ENCODE assay signal across 20 cellular contexts in genomic region chr11:5564259-5565019, GRCh38. TPM values are rescaled to one million over a fixed set of nuclear protein-coding genes. Genes with fewer than 3 reads are reported as not detected.
DNase-seq lines count a peak whose midpoint lies in the region; ATAC-seq, FAIRE-seq and TF ChIP-seq lines count a peak whose summit lies in the region.
"Had no signal": no experiment of that assay in that cellular context is flagged by ENCODE, and none has a peak within 500 bp of the region (broad histone marks: within the 10 kb centered on the region; RNA-seq: fewer than 3 reads in every experiment).

No MANE protein-coding gene starts in this region.

- H3K36me3 ChIP-seq in GM12878 (ENCODE audit: control insufficient read depth in 2 of 2, insufficient read depth in 2 of 2, low read length in 1 of 2): no peaks in the 10 kb centered on the region
- H3K36me3 ChIP-seq: neural progenitor cell, SJCRH30 had no signal

- peaks cover 9% of the 10 kb centered on the region for H3K4me1 Mint-ChIP-seq in activated CD4-positive, alpha-beta T cell treated with anti-CD3 and anti-CD28 coated beads, Interleukin-2, amount 10 ng/mL, durations not matched to agents 7 days and 5 days

- H3K4me3 Mint-ChIP-seq in activated CD4-positive, alpha-beta T cell treated with anti-CD3 and anti-CD28 coated beads, Interleukin-2, amount 10 ng/mL, durations not matched to agents 7 days and 5 days: no peak overlapping the region
- H3K4me3 Mint-ChIP-seq: memory B cell, neural progenitor cell had no signal

- H3K4me3 ChIP-seq in GM12878: no peak overlapping the region
- H3K4me3 ChIP-seq: neural progenitor cell, right lobe of liver, SJCRH30 had no signal

- no peak for ATAC-seq in GM12878
- ATAC-seq in GM18498 (IDR thresholded peaks at IDR 0.05; ENCODE audit: unreplicated experiment): no peak
- ATAC-seq: right lobe of liver had no signal

- no peak for FAIRE-seq in GM12878 (lab: Jason Lieb, UNC)

- intact Hi-C loops in GM12878 (cut with micrococcal nuclease; ENCODE audit: unreplicated experiment): no loop called here

- no peak for TF ChIP-seq RAD21 in GM12878 (IDR thresholded peaks at IDR 0.05; ENCODE audit: insufficient read depth, low read depth, low read length)

- no peak for DNase-seq in activated CD4-positive, alpha-beta T cell treated with anti-CD3 and anti-CD28 coated beads, Interleukin-2, amount 10 ng/mL, durations not matched to agents 7 days and 5 days
- DNase-seq in activated CD4-positive, alpha-beta T cell treated with anti-CD3 and anti-CD28 coated beads, Interleukin-2, amount 50 U/mL, for 1 hour: no peak
- peak; percentile 62 for DNase-seq in MV-4-11 (lab: John Stamatoyannopoulos, UW)
- DNase-seq in GM12878 (ENCODE audit: low read depth, low spot score): no peak
- peak; percentile 38 for DNase-seq in kidney glomerular epithelial cell (lab: John Stamatoyannopoulos, UW)
- no peak for DNase-seq in NCI-H2227 (lab: John Stamatoyannopoulos, UW; ENCODE audit: unreplicated experiment)
- DNase-seq in ACHN: no peak
- DNase-seq: anterior cingulate cortex; COR-L47; NCI-H1092; right lobe of liver; SJCRH30; stimulated activated CD4-positive, alpha-beta T cell treated with anti-CD3 and anti-CD28 coated beads, Interleukin-4, amount 100 ng/mL, for 1 hour had no signal

- H3K9me3 ChIP-seq in GM12878 (replicated peaks; ENCODE audit: control insufficient read depth, insufficient read depth, low read length): no peaks in the 10 kb centered on the region
- H3K9me3 ChIP-seq: right lobe of liver, SJCRH30 had no signal

- H3K27ac ChIP-seq in GM12878 (ENCODE audit: control insufficient read depth, insufficient read depth): no peak overlapping the region
- H3K27ac ChIP-seq: neural progenitor cell, right lobe of liver, SJCRH30 had no signal

- H3K9me3 Mint-ChIP-seq in activated CD4-positive, alpha-beta T cell treated with anti-CD3 and anti-CD28 coated beads, Interleukin-2, amount 10 ng/mL, durations not matched to agents 7 days and 5 days: peaks cover 5% of the 10 kb centered on the region
- H3K9me3 Mint-ChIP-seq: memory B cell, neural progenitor cell had no signal

- H4K20me1 ChIP-seq in GM12878 (ENCODE audit: control insufficient read depth, insufficient read depth): no peaks in the 10 kb centered on the region

- POLR2A ChIA-PET in activated CD4-positive, alpha-beta T cell treated with anti-CD3 and anti-CD28 coated beads, Interleukin-2, amount 10 ng/mL, durations not matched to agents 7 days and 5 days (lab: Charles Lee): no interaction called here
- POLR2A ChIA-PET in GM12878 (lab: Charles Lee): no interaction called here

- BruUV-seq in GM12878 (replicated peaks; lab: Mats Ljungman, UMichigan): no TSS peak

- no peaks in the 10 kb centered on the region for H3K27me3 Mint-ChIP-seq in activated CD4-positive, alpha-beta T cell treated with anti-CD3 and anti-CD28 coated beads, Interleukin-2, amount 10 ng/mL, durations not matched to agents 7 days and 5 days

- H3K27me3 ChIP-seq in GM12878 (replicated peaks in 1 of 2; ENCODE audit: control insufficient read depth in 2 of 2, insufficient read depth in 2 of 2, low read length in 1 of 2): no peaks in the 10 kb centered on the region
- H3K27me3 ChIP-seq: neural progenitor cell, right lobe of liver, SJCRH30 had no signal

- no peak for TF ChIP-seq POLR2A in GM12878 (IDR thresholded peaks at IDR 0.05; ENCODE audit: low read depth, low read length)

- H3K4me2 ChIP-seq in GM12878 (ENCODE audit: control insufficient read depth, insufficient read depth): no peak overlapping the region
- H3K4me2 ChIP-seq: neural progenitor cell had no signal

- H3K27ac Mint-ChIP-seq in activated CD4-positive, alpha-beta T cell treated with anti-CD3 and anti-CD28 coated beads, Interleukin-2, amount 10 ng/mL, durations not matched to agents 7 days and 5 days: peak overlapping the region; percentile 25
- H3K27ac Mint-ChIP-seq: activated T-helper 2 cell treated with anti-CD3 and anti-CD28 coated beads, Interferon-gamma antibody, Interleukin-2, Interleukin-4, amounts not matched to agents 10 μg/mL and 5 μg/mL and 100 μg/mL, durations not matched to agents 14 hours and 24 hours and 36 hours; memory B cell; neural progenitor cell had no signal

- no peaks in the 10 kb centered on the region for H3K4me1 ChIP-seq in GM12878 (ENCODE audit: control insufficient read depth, insufficient read depth, low read length)
- H3K4me1 ChIP-seq: neural progenitor cell, right lobe of liver, SJCRH30 had no signal

- RAD21 ChIA-PET in GM12878 (lab: Charles Lee; ENCODE audit: unreplicated experiment): no interaction called here

- H2AFZ ChIP-seq in GM12878 (ENCODE audit: control insufficient read depth, low read depth, low read length): no peak overlapping the region
- H2AFZ ChIP-seq: neural progenitor cell had no signal

- TF ChIP-seq CTCF in GM12878 (IDR thresholded peaks at IDR 0.05 in 2 of 3, conservative IDR thresholded peaks at IDR 0.05 in 1 of 3; ENCODE audit: control insufficient read depth in 2 of 3, extremely low read depth in 1 of 3, insufficient read depth in 1 of 3, low read depth in 3 of 3, low read length in 3 of 3): no peak

- peaks cover 2% of the 10 kb centered on the region for H3K36me3 Mint-ChIP-seq in activated CD4-positive, alpha-beta T cell treated with anti-CD3 and anti-CD28 coated beads, Interleukin-2, amount 10 ng/mL, durations not matched to agents 7 days and 5 days (ENCODE audit: low read depth)
- H3K36me3 Mint-ChIP-seq: neural progenitor cell had no signal

- no peak overlapping the region for H3K9ac ChIP-seq in GM12878 (ENCODE audit: control insufficient read depth, insufficient read depth, low read length)
- H3K9ac ChIP-seq: neural progenitor cell had no signal

- CTCF ChIA-PET in activated CD4-positive, alpha-beta T cell treated with anti-CD3 and anti-CD28 coated beads, Interleukin-2, amount 10 ng/mL, durations not matched to agents 7 days and 5 days (lab: Charles Lee): interaction anchor here (0.6 to 0.7 kb wide), 2 partner anchors 9 to 749 kb away, joined by 3 read pairs; no protein-coding TSS in a partner anchor
- CTCF ChIA-PET in GM12878 (lab: Yijun Ruan, JAX): interaction anchor here (1.0 kb wide), 1 partner anchor 9 kb away, joined by 3 read pairs; no protein-coding TSS in a partner anchor

- no peaks in the 10 kb centered on the region for H3K79me2 ChIP-seq in GM12878 (ENCODE audit: control insufficient read depth, insufficient read depth, low read length)

- SMC1A ChIA-PET in GM12878 (lab: Charles Lee; ENCODE audit: uncharacterized antibody, unreplicated experiment): no interaction called here

- no peak for TF ChIP-seq EP300 in GM12878 (IDR thresholded peaks at IDR 0.05; ENCODE audit: borderline replicate concordance in 1 of 2, control insufficient read depth in 1 of 2, low read depth in 2 of 2, low read length in 2 of 2)

- 0% methylated on average over 1 of the region's 1 CpG for WGBS in GM12878 (ENCODE audit: insufficient coverage, insufficient replicate concordance, low lambda C conversion rate, missing lambda C conversion rate)

- in situ Hi-C loops in GM12878 (cut with MboI): no loop called here
- in situ Hi-C loops in ACHN (cut with HindIII; ENCODE audit: low pct_ligation_motif_present, low pct_unique_long_range_greater_than_20kb, low sequenced_read_pairs): no loop called here

RNA-seq across cellular contexts. Expression of gene OR52H1, which starts 16.1 kb away (rescaled TPM):
- total RNA-seq in activated CD4-positive, alpha-beta T cell treated with anti-CD3 and anti-CD28 coated beads, Interleukin-2, amount 10 ng/mL, durations not matched to agents 7 days and 5 days: under 1 TPM in 1 of 2 experiments, not detected in 1; 0.37 TPM
- total RNA-seq in GM12878 (2013; cell fraction: nucleolus; rRNA removed): 27.6 and 31.6 TPM in 2 replicates
- total RNA-seq in GM12878 (2014; rRNA removed) (0.17 and 0.44 TPM in 2 replicates), GM12878 (2014; rRNA removed; fragmentation: Illumina TruSeq; extraction: Trizol) (0.40 and 0.46 TPM in 2 replicates), GM12878 (2021) (0.19 and 0.28 TPM in 2 replicates)
- polyA plus RNA-seq in GM12878 (2011; ENCODE audit: low read depth): not detected
- polyA plus RNA-seq in GM12878 (2011; rRNA removed) (0.13 and 0.29 TPM in 2 replicates), GM12878 (2014; fragmentation: Illumina TruSeq; extraction: Trizol) (0.06 and 0.19 TPM in 2 replicates), GM12878 (2014; fragmentation: Nextera tagmentation; extraction: Ambion mirVana) (not detected), GM12878 (2014; rRNA removed) (0.10 and 0.15 TPM in 2 replicates), GM12878 (2016; fragmentation: Nextera tagmentation; extraction: Ambion mirVana) (not detected)
- not detected in 2 replicates for polyA plus RNA-seq in GM12878 (2011; cell fraction: cytosol; rRNA removed)
- polyA plus RNA-seq in GM12878 (2011; cell fraction: nucleus; rRNA removed): 1.4 and 1.9 TPM in 2 replicates
- polyA plus RNA-seq in GM12878 (2012): not detected in 2 replicates
- polyA minus RNA-seq in GM12878 (2011; rRNA and poly(A)+ RNA removed): 9.1 and 13.9 TPM in 2 replicates
- not detected in 2 replicates for polyA minus RNA-seq in GM12878 (2011; cell fraction: cytosol; rRNA and poly(A)+ RNA removed)
- polyA minus RNA-seq in GM12878 (2011; cell fraction: nucleus; rRNA and poly(A)+ RNA removed): 6.6 and 8.3 TPM in 2 replicates
- total RNA-seq: activated CD8-positive, alpha-beta memory T cell treated with anti-CD3 and anti-CD28 coated beads for 36 hours; activated T-helper 2 cell treated with anti-CD3 and anti-CD28 coated beads, Interferon-gamma antibody, Interleukin-2, Interleukin-4, amounts not matched to agents 10 μg/mL and 5 μg/mL and 100 μg/mL, durations not matched to agents 14 hours and 24 hours and 36 hours; SJCRH30 had no signal

RNA-seq across cellular contexts. Expression of gene OR52B6, which starts 16.2 kb away (rescaled TPM):
- not detected for total RNA-seq in activated CD4-positive, alpha-beta T cell treated with anti-CD3 and anti-CD28 coated beads, Interleukin-2, amount 10 ng/mL, durations not matched to agents 7 days and 5 days
- total RNA-seq in GM12878 (2013; cell fraction: nucleolus; rRNA removed): not detected in 2 replicates
- not detected in 2 replicates for total RNA-seq in GM12878 (2014; rRNA removed)
- not detected in 2 replicates for total RNA-seq in GM12878 (2014; rRNA removed; fragmentation: Illumina TruSeq; extraction: Trizol)
- not detected in 2 replicates for total RNA-seq in GM12878 (2021)
- not detected for polyA plus RNA-seq in GM12878 (2011; ENCODE audit: low read depth)
- polyA plus RNA-seq in GM12878 (2011; rRNA removed): not detected in 2 replicates
- polyA plus RNA-seq in GM12878 (2011; cell fraction: cytosol; rRNA removed): not detected in 2 replicates
- polyA plus RNA-seq in GM12878 (2011; cell fraction: nucleus; rRNA removed): not detected in 2 replicates
- polyA plus RNA-seq in GM12878 (2012): not detected in 2 replicates
- not detected in 2 replicates for polyA plus RNA-seq in GM12878 (2014; fragmentation: Illumina TruSeq; extraction: Trizol)
- under 1 TPM in 1 of 2 experiments, not detected in 1; 0.07 TPM for polyA plus RNA-seq in GM12878 (2014; fragmentation: Nextera tagmentation; extraction: Ambion mirVana)
- not detected in 2 replicates for polyA plus RNA-seq in GM12878 (2014; rRNA removed)
- polyA plus RNA-seq in GM12878 (2016; fragmentation: Nextera tagmentation; extraction: Ambion mirVana): not detected
- not detected in 2 replicates for polyA minus RNA-seq in GM12878 (2011; rRNA and poly(A)+ RNA removed)
- not detected in 2 replicates for polyA minus RNA-seq in GM12878 (2011; cell fraction: cytosol; rRNA and poly(A)+ RNA removed)
- not detected in 2 replicates for polyA minus RNA-seq in GM12878 (2011; cell fraction: nucleus; rRNA and poly(A)+ RNA removed)
- total RNA-seq: activated CD8-positive, alpha-beta memory T cell treated with anti-CD3 and anti-CD28 coated beads for 36 hours; activated T-helper 2 cell treated with anti-CD3 and anti-CD28 coated beads, Interferon-gamma antibody, Interleukin-2, Interleukin-4, amounts not matched to agents 10 μg/mL and 5 μg/mL and 100 μg/mL, durations not matched to agents 14 hours and 24 hours and 36 hours; dermis microvascular lymphatic vessel endothelial cell; right lobe of liver; SJCRH30 had no signal
- polyA plus RNA-seq: AG04450 had no signal

RNA-seq across cellular contexts. Expression of gene TRIM6, which starts 32.0 kb away (rescaled TPM):
- under 1 TPM; 0.07 to 0.37 TPM for total RNA-seq in activated CD4-positive, alpha-beta T cell treated with anti-CD3 and anti-CD28 coated beads, Interleukin-2, amount 10 ng/mL, durations not matched to agents 7 days and 5 days
- total RNA-seq in GM12878 (2013; cell fraction: nucleolus; rRNA removed): 2.1 and 3.2 TPM in 2 replicates
- total RNA-seq in GM12878 (2014; rRNA removed) (4.5 and 6.4 TPM in 2 replicates), GM12878 (2014; rRNA removed; fragmentation: Illumina TruSeq; extraction: Trizol) (5.1 and 5.6 TPM in 2 replicates), GM12878 (2021) (3.1 and 4.4 TPM in 2 replicates)
- 2.0 TPM for polyA plus RNA-seq in GM12878 (2011; ENCODE audit: low read depth)
- polyA plus RNA-seq in GM12878 (2011; rRNA removed) (1.4 and 1.6 TPM in 2 replicates), GM12878 (2014; fragmentation: Illumina TruSeq; extraction: Trizol) (6.8 and 8.1 TPM in 2 replicates), GM12878 (2014; fragmentation: Nextera tagmentation; extraction: Ambion mirVana) (1 to 10 TPM; 4.0 to 4.1 TPM), GM12878 (2014; rRNA removed) (3.7 and 4.6 TPM in 2 replicates), GM12878 (2016; fragmentation: Nextera tagmentation; extraction: Ambion mirVana) (1 to 10 TPM; 3.6 to 4.3 TPM)
- 0.62 and 0.72 TPM in 2 replicates for polyA plus RNA-seq in GM12878 (2011; cell fraction: cytosol; rRNA removed)
- 0.31 and 0.52 TPM in 2 replicates for polyA plus RNA-seq in GM12878 (2011; cell fraction: nucleus; rRNA removed)
- 2.2 and 3.5 TPM in 2 replicates for polyA plus RNA-seq in GM12878 (2012)
- 0.80 and 0.82 TPM in 2 replicates for polyA minus RNA-seq in GM12878 (2011; rRNA and poly(A)+ RNA removed)
- polyA minus RNA-seq in GM12878 (2011; cell fraction: cytosol; rRNA and poly(A)+ RNA removed): 0.40 TPM in 1 of 2 replicates, not detected in the other
- polyA minus RNA-seq in GM12878 (2011; cell fraction: nucleus; rRNA and poly(A)+ RNA removed): 0.12 and 0.29 TPM in 2 replicates
- total RNA-seq: SJCRH30 had no signal

RNA-seq across cellular contexts. Expression of gene UBQLNL, which starts 47.9 kb away (rescaled TPM):
- under 1 TPM; 0.25 to 0.45 TPM for total RNA-seq in activated CD4-positive, alpha-beta T cell treated with anti-CD3 and anti-CD28 coated beads, Interleukin-2, amount 10 ng/mL, durations not matched to agents 7 days and 5 days
- 9.9 and 10.8 TPM in 2 replicates for total RNA-seq in GM12878 (2013; cell fraction: nucleolus; rRNA removed)
- total RNA-seq in GM12878 (2014; rRNA removed): 0.45 and 0.54 TPM in 2 replicates
- total RNA-seq in GM12878 (2014; rRNA removed; fragmentation: Illumina TruSeq; extraction: Trizol): 0.40 and 0.46 TPM in 2 replicates
- 0.33 and 0.51 TPM in 2 replicates for total RNA-seq in GM12878 (2021)
- 1.2 TPM for polyA plus RNA-seq in GM12878 (2011; ENCODE audit: low read depth)
- 1.2 and 1.6 TPM in 2 replicates for polyA plus RNA-seq in GM12878 (2011; rRNA removed)
- polyA plus RNA-seq in GM12878 (2011; cell fraction: cytosol; rRNA removed): 0.67 and 0.90 TPM in 2 replicates
- 4.9 and 10.0 TPM in 2 replicates for polyA plus RNA-seq in GM12878 (2011; cell fraction: nucleus; rRNA removed)
- polyA plus RNA-seq in GM12878 (2012): 0.99 and 1.2 TPM in 2 replicates
- 0.60 and 1.4 TPM in 2 replicates for polyA plus RNA-seq in GM12878 (2014; fragmentation: Illumina TruSeq; extraction: Trizol)
- under 1 TPM; 0.24 to 0.26 TPM for polyA plus RNA-seq in GM12878 (2014; fragmentation: Nextera tagmentation; extraction: Ambion mirVana)
- polyA plus RNA-seq in GM12878 (2014; rRNA removed): 0.74 and 0.88 TPM in 2 replicates
- under 1 TPM; 0.13 to 0.20 TPM for polyA plus RNA-seq in GM12878 (2016; fragmentation: Nextera tagmentation; extraction: Ambion mirVana)
- 2.2 and 2.3 TPM in 2 replicates for polyA minus RNA-seq in GM12878 (2011; rRNA and poly(A)+ RNA removed)
- not detected in 2 replicates for polyA minus RNA-seq in GM12878 (2011; cell fraction: cytosol; rRNA and poly(A)+ RNA removed)
- 3.0 TPM in 2 replicates for polyA minus RNA-seq in GM12878 (2011; cell fraction: nucleus; rRNA and poly(A)+ RNA removed)
- total RNA-seq: dermis microvascular lymphatic vessel endothelial cell, SJCRH30 had no signal

RNA-seq across cellular contexts. Expression of gene UBQLN3, which starts 54.7 kb away (rescaled TPM):
- not detected for total RNA-seq in activated CD4-positive, alpha-beta T cell treated with anti-CD3 and anti-CD28 coated beads, Interleukin-2, amount 10 ng/mL, durations not matched to agents 7 days and 5 days
- 6.9 and 8.4 TPM in 2 replicates for total RNA-seq in GM12878 (2013; cell fraction: nucleolus; rRNA removed)
- total RNA-seq in GM12878 (2014; rRNA removed) (not detected in 2 replicates), GM12878 (2014; rRNA removed; fragmentation: Illumina TruSeq; extraction: Trizol) (not detected in 2 replicates), GM12878 (2021) (not detected in 2 replicates)
- not detected for polyA plus RNA-seq in GM12878 (2011; ENCODE audit: low read depth)
- polyA plus RNA-seq in GM12878 (2011; rRNA removed) (0.06 TPM in 1 of 2 replicates, not detected in the other), GM12878 (2014; fragmentation: Illumina TruSeq; extraction: Trizol) (not detected in 2 replicates), GM12878 (2014; fragmentation: Nextera tagmentation; extraction: Ambion mirVana) (not detected), GM12878 (2014; rRNA removed) (not detected in 2 replicates), GM12878 (2016; fragmentation: Nextera tagmentation; extraction: Ambion mirVana) (not detected)
- polyA plus RNA-seq in GM12878 (2011; cell fraction: cytosol; rRNA removed): not detected in 2 replicates
- polyA plus RNA-seq in GM12878 (2011; cell fraction: nucleus; rRNA removed): 0.29 and 0.39 TPM in 2 replicates
- not detected in 2 replicates for polyA plus RNA-seq in GM12878 (2012)
- polyA minus RNA-seq in GM12878 (2011; rRNA and poly(A)+ RNA removed): 1.0 TPM in 2 replicates
- polyA minus RNA-seq in GM12878 (2011; cell fraction: cytosol; rRNA and poly(A)+ RNA removed): not detected in 2 replicates
- 1.8 and 2.3 TPM in 2 replicates for polyA minus RNA-seq in GM12878 (2011; cell fraction: nucleus; rRNA and poly(A)+ RNA removed)
- total RNA-seq: activated CD8-positive, alpha-beta memory T cell treated with anti-CD3 and anti-CD28 coated beads for 36 hours; activated T-helper 2 cell treated with anti-CD3 and anti-CD28 coated beads, Interferon-gamma antibody, Interleukin-2, Interleukin-4, amounts not matched to agents 10 μg/mL and 5 μg/mL and 100 μg/mL, durations not matched to agents 14 hours and 24 hours and 36 hours; dermis microvascular lymphatic vessel endothelial cell; SJCRH30 had no signal
- polyA plus RNA-seq: AG04450 had no signal

Comparison
In these comparisons a context has a peak if more than half of its experiments do, and no peak if none do; other contexts are left out.
1. DNase-seq: peak in MV-4-11 (single experiment) and kidney glomerular epithelial cell (single experiment); none in activated CD4-positive, alpha-beta T cell treated with anti-CD3 and anti-CD28 coated beads, Interleukin-2, amount 10 ng/mL, durations not matched to agents 7 days and 5 days (single experiment), activated CD4-positive, alpha-beta T cell treated with anti-CD3 and anti-CD28 coated beads, Interleukin-2, amount 50 U/mL, for 1 hour (single experiment), GM12878 (single experiment), NCI-H2227 (single experiment) and ACHN (single experiment).